In the genomic region with DNA sequence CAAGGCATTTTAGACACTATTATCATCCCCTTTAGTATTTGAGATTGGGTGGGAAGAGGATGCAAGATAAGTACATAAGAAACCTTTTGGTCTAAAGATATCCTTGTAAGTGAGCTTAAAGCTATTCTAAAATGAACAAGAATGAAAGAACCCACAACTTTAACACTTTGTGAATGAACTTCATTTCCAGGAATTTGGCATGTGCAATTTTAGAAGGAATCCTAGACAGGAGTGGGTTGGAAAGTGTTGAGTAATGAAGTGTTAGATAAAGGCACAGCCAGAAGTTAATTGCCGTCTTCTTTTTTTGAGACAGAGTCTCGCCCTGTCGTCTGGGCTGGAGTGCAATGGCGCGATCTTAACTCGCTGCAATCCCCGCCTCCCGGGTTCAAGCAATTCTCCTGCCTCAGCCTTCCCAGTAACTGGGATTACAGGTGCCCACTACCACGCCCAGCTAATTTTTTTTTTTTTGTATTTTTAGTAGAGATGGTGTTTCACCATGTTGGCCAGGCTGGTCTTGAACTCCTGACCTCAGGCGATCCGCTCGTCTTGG, we compare ENCODE assay signal across 2 cellular contexts.
TF ChIP-seq lines count a peak whose summit lies in the region.

No MANE protein-coding gene starts in this region.

TF ChIP-seq in WTC11, 78 proteins besides CTCF, POLR2A, EP300 and RAD21:
- TF ChIP-seq, protein P1, sequence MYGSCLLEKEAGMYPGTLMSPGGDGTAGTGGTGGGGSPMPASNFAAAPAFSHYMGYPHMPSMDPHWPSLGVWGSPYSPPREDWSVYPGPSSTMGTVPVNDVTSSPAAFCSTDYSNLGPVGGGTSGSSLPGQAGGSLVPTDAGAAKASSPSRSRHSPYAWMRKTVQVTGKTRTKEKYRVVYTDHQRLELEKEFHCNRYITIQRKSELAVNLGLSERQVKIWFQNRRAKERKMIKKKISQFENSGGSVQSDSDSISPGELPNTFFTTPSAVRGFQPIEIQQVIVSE (CRISPR knock-in tag; IDR thresholded peaks at IDR 0.05; ENCODE audit: borderline replicate concordance) = no peak
- TF ChIP-seq CREB1 (CRISPR knock-in tag; IDR thresholded peaks at IDR 0.05) = no peak
- TF ChIP-seq, protein P2, sequence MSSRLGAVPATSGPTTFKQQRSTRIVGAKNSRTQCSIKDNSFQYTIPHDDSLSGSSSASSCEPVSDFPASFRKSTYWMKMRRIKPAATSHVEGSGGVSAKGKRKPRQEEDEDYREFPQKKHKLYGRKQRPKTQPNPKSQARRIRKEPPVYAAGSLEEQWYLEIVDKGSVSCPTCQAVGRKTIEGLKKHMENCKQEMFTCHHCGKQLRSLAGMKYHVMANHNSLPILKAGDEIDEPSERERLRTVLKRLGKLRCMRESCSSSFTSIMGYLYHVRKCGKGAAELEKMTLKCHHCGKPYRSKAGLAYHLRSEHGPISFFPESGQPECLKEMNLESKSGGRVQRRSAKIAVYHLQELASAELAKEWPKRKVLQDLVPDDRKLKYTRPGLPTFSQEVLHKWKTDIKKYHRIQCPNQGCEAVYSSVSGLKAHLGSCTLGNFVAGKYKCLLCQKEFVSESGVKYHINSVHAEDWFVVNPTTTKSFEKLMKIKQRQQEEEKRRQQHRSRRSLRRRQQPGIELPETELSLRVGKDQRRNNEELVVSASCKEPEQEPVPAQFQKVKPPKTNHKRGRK (CRISPR knock-in tag; IDR thresholded peaks at IDR 0.05; ENCODE audit: borderline replicate concordance) = no peak
- TF ChIP-seq TEAD1 (CRISPR knock-in tag; IDR thresholded peaks at IDR 0.05) = no peak
- no peak for TF ChIP-seq HMGA2 (CRISPR knock-in tag; IDR thresholded peaks at IDR 0.05)
- no peak for TF ChIP-seq NFYB (CRISPR knock-in tag; conservative IDR thresholded peaks at IDR 0.05; ENCODE audit: low read depth)
- TF ChIP-seq, protein P3, sequence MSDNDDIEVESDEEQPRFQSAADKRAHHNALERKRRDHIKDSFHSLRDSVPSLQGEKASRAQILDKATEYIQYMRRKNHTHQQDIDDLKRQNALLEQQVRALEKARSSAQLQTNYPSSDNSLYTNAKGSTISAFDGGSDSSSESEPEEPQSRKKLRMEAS (CRISPR knock-in tag; IDR thresholded peaks at IDR 0.05) = no peak
- no peak for TF ChIP-seq ZNF416 (CRISPR knock-in tag; IDR thresholded peaks at IDR 0.05)
- TF ChIP-seq, protein P4, sequence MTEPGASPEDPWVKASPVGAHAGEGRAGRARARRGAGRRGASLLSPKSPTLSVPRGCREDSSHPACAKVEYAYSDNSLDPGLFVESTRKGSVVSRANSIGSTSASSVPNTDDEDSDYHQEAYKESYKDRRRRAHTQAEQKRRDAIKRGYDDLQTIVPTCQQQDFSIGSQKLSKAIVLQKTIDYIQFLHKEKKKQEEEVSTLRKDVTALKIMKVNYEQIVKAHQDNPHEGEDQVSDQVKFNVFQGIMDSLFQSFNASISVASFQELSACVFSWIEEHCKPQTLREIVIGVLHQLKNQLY (CRISPR knock-in tag; IDR thresholded peaks at IDR 0.05) = no peak
- no peak for TF ChIP-seq ELF4 (CRISPR knock-in tag; IDR thresholded peaks at IDR 0.05; ENCODE audit: low read depth)
- TF ChIP-seq, protein P5, sequence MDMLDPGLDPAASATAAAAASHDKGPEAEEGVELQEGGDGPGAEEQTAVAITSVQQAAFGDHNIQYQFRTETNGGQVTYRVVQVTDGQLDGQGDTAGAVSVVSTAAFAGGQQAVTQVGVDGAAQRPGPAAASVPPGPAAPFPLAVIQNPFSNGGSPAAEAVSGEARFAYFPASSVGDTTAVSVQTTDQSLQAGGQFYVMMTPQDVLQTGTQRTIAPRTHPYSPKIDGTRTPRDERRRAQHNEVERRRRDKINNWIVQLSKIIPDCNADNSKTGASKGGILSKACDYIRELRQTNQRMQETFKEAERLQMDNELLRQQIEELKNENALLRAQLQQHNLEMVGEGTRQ (CRISPR knock-in tag; IDR thresholded peaks at IDR 0.05) = no peak
- TF ChIP-seq, protein P6, sequence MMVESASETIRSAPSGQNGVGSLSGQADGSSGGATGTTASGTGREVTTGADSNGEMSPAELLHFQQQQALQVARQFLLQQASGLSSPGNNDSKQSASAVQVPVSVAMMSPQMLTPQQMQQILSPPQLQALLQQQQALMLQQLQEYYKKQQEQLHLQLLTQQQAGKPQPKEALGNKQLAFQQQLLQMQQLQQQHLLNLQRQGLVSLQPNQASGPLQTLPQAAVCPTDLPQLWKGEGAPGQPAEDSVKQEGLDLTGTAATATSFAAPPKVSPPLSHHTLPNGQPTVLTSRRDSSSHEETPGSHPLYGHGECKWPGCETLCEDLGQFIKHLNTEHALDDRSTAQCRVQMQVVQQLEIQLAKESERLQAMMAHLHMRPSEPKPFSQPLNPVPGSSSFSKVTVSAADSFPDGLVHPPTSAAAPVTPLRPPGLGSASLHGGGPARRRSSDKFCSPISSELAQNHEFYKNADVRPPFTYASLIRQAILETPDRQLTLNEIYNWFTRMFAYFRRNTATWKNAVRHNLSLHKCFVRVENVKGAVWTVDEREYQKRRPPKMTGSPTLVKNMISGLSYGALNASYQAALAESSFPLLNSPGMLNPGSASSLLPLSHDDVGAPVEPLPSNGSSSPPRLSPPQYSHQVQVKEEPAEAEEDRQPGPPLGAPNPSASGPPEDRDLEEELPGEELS (CRISPR knock-in tag; IDR thresholded peaks at IDR 0.05) = no peak
- TF ChIP-seq, protein P7, sequence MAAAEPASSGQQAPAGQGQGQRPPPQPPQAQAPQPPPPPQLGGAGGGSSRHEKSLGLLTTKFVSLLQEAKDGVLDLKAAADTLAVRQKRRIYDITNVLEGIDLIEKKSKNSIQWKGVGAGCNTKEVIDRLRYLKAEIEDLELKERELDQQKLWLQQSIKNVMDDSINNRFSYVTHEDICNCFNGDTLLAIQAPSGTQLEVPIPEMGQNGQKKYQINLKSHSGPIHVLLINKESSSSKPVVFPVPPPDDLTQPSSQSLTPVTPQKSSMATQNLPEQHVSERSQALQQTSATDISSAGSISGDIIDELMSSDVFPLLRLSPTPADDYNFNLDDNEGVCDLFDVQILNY (CRISPR knock-in tag; IDR thresholded peaks at IDR 0.05) = no peak
- TF ChIP-seq ETV6 (CRISPR knock-in tag; IDR thresholded peaks at IDR 0.05) = no peak

TF ChIP-seq in H1, 55 proteins besides CTCF, POLR2A, EP300 and RAD21:
- TF ChIP-seq CTBP2 (IDR thresholded peaks at IDR 0.05; ENCODE audit: borderline replicate concordance, insufficient read depth, insufficient read length, low read length) = no peak
- TF ChIP-seq, protein P8, sequence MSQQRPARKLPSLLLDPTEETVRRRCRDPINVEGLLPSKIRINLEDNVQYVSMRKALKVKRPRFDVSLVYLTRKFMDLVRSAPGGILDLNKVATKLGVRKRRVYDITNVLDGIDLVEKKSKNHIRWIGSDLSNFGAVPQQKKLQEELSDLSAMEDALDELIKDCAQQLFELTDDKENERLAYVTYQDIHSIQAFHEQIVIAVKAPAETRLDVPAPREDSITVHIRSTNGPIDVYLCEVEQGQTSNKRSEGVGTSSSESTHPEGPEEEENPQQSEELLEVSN (IDR thresholded peaks at IDR 0.05) = no peak
- TF ChIP-seq SIX5 (IDR thresholded peaks at IDR 0.05; ENCODE audit: low read depth, low read length) = no peak
- TF ChIP-seq KDM5A (IDR thresholded peaks at IDR 0.05; ENCODE audit: low read length) = no peak
- TF ChIP-seq EZH2 (IDR thresholded peaks at IDR 0.05; ENCODE audit: low read depth, low read length, severe bottlenecking) = no peak
- no peak for TF ChIP-seq CHD2 (IDR thresholded peaks at IDR 0.05; ENCODE audit: low read length)
- TF ChIP-seq JUND (IDR thresholded peaks at IDR 0.05; ENCODE audit: low read length) = no peak
- TF ChIP-seq TCF12 (IDR thresholded peaks at IDR 0.05; ENCODE audit: low read depth, low read length) = no peak
- no peak for TF ChIP-seq RFX5 (IDR thresholded peaks at IDR 0.05; ENCODE audit: borderline replicate concordance, low read depth, low read length)
- TF ChIP-seq YY1 (IDR thresholded peaks at IDR 0.05; ENCODE audit: low read depth, low read length) = no peak
- TF ChIP-seq SP2 (IDR thresholded peaks at IDR 0.05; ENCODE audit: low read length) = no peak
- TF ChIP-seq ZNF274 (IDR thresholded peaks at IDR 0.05; ENCODE audit: borderline replicate concordance, extremely low read depth, low read length) = no peak
- TF ChIP-seq HDAC2 (IDR thresholded peaks at IDR 0.05; ENCODE audit: borderline replicate concordance in 1 of 2, low read depth in 2 of 2, low read length in 2 of 2) = no peak
- no peak for TF ChIP-seq RBBP5 (IDR thresholded peaks at IDR 0.05; ENCODE audit: borderline replicate concordance, low read depth, low read length)
- no peak for TF ChIP-seq BACH1 (IDR thresholded peaks at IDR 0.05; ENCODE audit: low read length)
- no peak for TF ChIP-seq TAF7 (optimal IDR thresholded peaks at IDR 0.05; ENCODE audit: borderline replicate concordance, low read depth, low read length)
- no peak for TF ChIP-seq SUZ12 (IDR thresholded peaks at IDR 0.05; ENCODE audit: low read length)
- no peak for TF ChIP-seq HDAC6 (IDR thresholded peaks at IDR 0.05; ENCODE audit: low read depth, low read length)
